1 cellular context compared by ENCODE assay signal in the genomic region with DNA sequence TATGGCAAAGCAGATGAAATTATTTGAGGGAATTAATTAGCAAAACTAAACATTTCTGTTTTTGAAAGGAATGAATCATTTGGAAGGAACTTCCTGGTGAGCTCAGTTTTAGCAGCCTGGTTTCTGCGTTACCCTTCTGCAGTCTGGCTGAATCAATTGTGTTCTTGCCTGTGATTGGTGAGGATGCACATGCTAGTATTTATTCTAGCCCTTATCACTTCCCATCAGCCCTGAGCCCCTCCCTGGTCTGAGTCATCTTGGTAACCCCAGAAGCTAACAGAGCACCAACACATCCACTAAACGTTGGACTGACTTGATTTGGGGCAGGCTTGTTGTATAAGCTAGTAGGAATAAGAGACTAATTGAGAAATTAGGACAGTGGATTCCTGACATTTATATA.
A peak's percentile ranks its signal among the peaks of the same experiment; 100 is the strongest.
TF ChIP-seq lines count a peak whose summit lies in the region.

No MANE protein-coding gene starts in this region.

TF ChIP-seq in SK-N-SH, 30 proteins besides CTCF, POLR2A, EP300 and RAD21 (continued from another document):
- TF ChIP-seq, protein P1, sequence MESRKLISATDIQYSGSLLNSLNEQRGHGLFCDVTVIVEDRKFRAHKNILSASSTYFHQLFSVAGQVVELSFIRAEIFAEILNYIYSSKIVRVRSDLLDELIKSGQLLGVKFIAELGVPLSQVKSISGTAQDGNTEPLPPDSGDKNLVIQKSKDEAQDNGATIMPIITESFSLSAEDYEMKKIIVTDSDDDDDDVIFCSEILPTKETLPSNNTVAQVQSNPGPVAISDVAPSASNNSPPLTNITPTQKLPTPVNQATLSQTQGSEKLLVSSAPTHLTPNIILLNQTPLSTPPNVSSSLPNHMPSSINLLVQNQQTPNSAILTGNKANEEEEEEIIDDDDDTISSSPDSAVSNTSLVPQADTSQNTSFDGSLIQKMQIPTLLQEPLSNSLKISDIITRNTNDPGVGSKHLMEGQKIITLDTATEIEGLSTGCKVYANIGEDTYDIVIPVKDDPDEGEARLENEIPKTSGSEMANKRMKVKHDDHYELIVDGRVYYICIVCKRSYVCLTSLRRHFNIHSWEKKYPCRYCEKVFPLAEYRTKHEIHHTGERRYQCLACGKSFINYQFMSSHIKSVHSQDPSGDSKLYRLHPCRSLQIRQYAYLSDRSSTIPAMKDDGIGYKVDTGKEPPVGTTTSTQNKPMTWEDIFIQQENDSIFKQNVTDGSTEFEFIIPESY (IDR thresholded peaks at IDR 0.05; ENCODE audit: borderline replicate concordance, low read depth) = 0 out of 2 replicates have a peak, but pooled peaks have one; percentile 37
- TF ChIP-seq, protein P2, sequence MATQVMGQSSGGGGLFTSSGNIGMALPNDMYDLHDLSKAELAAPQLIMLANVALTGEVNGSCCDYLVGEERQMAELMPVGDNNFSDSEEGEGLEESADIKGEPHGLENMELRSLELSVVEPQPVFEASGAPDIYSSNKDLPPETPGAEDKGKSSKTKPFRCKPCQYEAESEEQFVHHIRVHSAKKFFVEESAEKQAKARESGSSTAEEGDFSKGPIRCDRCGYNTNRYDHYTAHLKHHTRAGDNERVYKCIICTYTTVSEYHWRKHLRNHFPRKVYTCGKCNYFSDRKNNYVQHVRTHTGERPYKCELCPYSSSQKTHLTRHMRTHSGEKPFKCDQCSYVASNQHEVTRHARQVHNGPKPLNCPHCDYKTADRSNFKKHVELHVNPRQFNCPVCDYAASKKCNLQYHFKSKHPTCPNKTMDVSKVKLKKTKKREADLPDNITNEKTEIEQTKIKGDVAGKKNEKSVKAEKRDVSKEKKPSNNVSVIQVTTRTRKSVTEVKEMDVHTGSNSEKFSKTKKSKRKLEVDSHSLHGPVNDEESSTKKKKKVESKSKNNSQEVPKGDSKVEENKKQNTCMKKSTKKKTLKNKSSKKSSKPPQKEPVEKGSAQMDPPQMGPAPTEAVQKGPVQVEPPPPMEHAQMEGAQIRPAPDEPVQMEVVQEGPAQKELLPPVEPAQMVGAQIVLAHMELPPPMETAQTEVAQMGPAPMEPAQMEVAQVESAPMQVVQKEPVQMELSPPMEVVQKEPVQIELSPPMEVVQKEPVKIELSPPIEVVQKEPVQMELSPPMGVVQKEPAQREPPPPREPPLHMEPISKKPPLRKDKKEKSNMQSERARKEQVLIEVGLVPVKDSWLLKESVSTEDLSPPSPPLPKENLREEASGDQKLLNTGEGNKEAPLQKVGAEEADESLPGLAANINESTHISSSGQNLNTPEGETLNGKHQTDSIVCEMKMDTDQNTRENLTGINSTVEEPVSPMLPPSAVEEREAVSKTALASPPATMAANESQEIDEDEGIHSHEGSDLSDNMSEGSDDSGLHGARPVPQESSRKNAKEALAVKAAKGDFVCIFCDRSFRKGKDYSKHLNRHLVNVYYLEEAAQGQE (IDR thresholded peaks at IDR 0.05; ENCODE audit: low read depth, low read length) = peak; percentile 41; the same call in 1 of the 2 replicates
- no peak for TF ChIP-seq TAF1 (IDR thresholded peaks at IDR 0.05; ENCODE audit: borderline replicate concordance, low read depth, low read length)
- peak; percentile 98 for TF ChIP-seq JUND (IDR thresholded peaks at IDR 0.05)
- peak; percentile 42; the same call in 1 of the 2 replicates for TF ChIP-seq NFIC (IDR thresholded peaks at IDR 0.05; ENCODE audit: borderline replicate concordance)
- TF ChIP-seq, protein P3, sequence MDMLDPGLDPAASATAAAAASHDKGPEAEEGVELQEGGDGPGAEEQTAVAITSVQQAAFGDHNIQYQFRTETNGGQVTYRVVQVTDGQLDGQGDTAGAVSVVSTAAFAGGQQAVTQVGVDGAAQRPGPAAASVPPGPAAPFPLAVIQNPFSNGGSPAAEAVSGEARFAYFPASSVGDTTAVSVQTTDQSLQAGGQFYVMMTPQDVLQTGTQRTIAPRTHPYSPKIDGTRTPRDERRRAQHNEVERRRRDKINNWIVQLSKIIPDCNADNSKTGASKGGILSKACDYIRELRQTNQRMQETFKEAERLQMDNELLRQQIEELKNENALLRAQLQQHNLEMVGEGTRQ (IDR thresholded peaks at IDR 0.05; ENCODE audit: borderline replicate concordance, low read depth, low read length) = no peak
- TF ChIP-seq EZH2phosphoT487 (IDR thresholded peaks at IDR 0.05; ENCODE audit: borderline replicate concordance, low read depth) = no peak
- peak; percentile 83; the same call in 1 of the 2 replicates for TF ChIP-seq RXRA (IDR thresholded peaks at IDR 0.05; ENCODE audit: borderline replicate concordance, low read depth)
- no peak for TF ChIP-seq YY1 (IDR thresholded peaks at IDR 0.05; ENCODE audit: low read depth)
- no peak for TF ChIP-seq GABPA (IDR thresholded peaks at IDR 0.05; ENCODE audit: low read depth)
- TF ChIP-seq MEF2A (IDR thresholded peaks at IDR 0.05; ENCODE audit: borderline replicate concordance, low read depth) = 0 out of 2 replicates have a peak, but pooled peaks have one; percentile 41
- no peak for TF ChIP-seq SMC3 (IDR thresholded peaks at IDR 0.05; ENCODE audit: low read depth, low read length)
- peak; percentile 29 for TF ChIP-seq CHD2 (IDR thresholded peaks at IDR 0.05; ENCODE audit: low read length, partially characterized antibody)
- TF ChIP-seq RCOR1 (IDR thresholded peaks at IDR 0.05; ENCODE audit: low read length) = 0 out of 2 replicates have a peak, but pooled peaks have one; percentile 32
- TF ChIP-seq SIN3A (IDR thresholded peaks at IDR 0.05; ENCODE audit: borderline replicate concordance, low read depth, low read length) = peak; percentile 72; the same call in 1 of the 2 replicates
- TF ChIP-seq NRF1 (IDR thresholded peaks at IDR 0.05; ENCODE audit: low read depth, low read length) = no peak
- TF ChIP-seq MXI1 (IDR thresholded peaks at IDR 0.05; ENCODE audit: low read depth, low read length) = no peak
- TF ChIP-seq, protein P4, sequence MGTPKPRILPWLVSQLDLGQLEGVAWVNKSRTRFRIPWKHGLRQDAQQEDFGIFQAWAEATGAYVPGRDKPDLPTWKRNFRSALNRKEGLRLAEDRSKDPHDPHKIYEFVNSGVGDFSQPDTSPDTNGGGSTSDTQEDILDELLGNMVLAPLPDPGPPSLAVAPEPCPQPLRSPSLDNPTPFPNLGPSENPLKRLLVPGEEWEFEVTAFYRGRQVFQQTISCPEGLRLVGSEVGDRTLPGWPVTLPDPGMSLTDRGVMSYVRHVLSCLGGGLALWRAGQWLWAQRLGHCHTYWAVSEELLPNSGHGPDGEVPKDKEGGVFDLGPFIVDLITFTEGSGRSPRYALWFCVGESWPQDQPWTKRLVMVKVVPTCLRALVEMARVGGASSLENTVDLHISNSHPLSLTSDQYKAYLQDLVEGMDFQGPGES (IDR thresholded peaks at IDR 0.05; ENCODE audit: low read depth, low read length) = no peak
- TF ChIP-seq TEAD4 (IDR thresholded peaks at IDR 0.05; ENCODE audit: borderline replicate concordance, insufficient read depth) = peak; percentile 70
